9 cellular contexts compared by ENCODE assay signal in the genomic region with DNA sequence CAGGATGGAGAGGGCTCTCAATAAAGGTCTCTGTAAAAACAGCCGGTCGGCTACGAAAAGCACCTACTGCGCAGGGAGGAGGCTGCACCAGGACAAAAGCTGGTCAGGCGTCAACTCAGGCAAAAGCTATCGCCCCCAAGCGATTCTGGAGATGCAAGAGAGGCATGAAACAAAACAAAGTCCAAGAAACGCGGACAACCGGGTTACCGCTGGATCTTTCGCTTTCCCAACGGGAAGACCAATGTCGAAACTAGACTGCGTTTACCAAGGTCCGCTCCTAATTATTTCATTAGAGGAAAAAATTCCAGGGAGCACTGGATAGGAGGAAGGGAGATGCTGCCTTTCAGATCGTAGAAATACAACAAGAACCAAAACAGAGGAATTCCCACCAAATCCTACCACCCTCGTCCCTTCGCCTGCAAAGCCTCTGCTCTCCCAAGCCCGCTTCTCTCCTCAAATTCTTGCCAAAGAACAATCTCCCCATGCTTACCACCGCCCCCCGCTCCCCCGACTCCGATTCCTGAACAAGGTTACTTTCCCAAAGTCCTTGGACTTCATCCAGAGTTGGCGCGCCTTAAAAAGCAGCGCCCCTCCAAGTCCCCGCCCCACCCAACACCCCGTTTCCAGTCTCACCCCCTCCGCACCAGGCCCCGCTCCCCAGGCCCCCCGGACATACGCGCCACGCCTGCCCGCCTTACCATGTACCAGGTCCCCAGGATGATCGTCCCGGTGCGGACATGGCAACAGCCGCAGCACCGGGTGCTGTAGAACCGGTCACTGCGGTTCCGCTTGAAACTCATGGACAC. TPM values are rescaled to one million over a fixed set of nuclear protein-coding genes. Genes with fewer than 3 reads are reported as not detected.
DNase-seq lines count a peak whose midpoint lies in the region; ATAC-seq, FAIRE-seq and TF ChIP-seq lines count a peak whose summit lies in the region.
"Had no signal": no experiment of that assay in that cellular context is flagged by ENCODE, and none has a peak within 500 bp of the region (broad histone marks: within the 10 kb centered on the region; RNA-seq: fewer than 3 reads in every experiment).

No MANE protein-coding gene starts in this region.

- CTCF ChIA-PET in PC-3 (lab: Charles Lee), result interaction anchor here (0.7 to 1.3 kb wide), 2 partner anchors 15 to 35 kb away, joined by 4 to 5 read pairs; no protein-coding TSS in a partner anchor

- ATAC-seq in GM19372 (IDR thresholded peaks at IDR 0.05; ENCODE audit: low read depth, unreplicated experiment) (peak; percentile 19), HG03354 (IDR thresholded peaks at IDR 0.05; ENCODE audit: poor library complexity, severe bottlenecking, unreplicated experiment) (peak; percentile 30), PC-3 (peak; percentile 13), psoas muscle (peak in 2 of 4 donors; percentile 35 to 45)

- H2AFZ ChIP-seq in PC-3 (ENCODE audit: low read length) (peak overlapping the region; percentile 94), astrocyte (ENCODE audit: low read depth, low read length) (peak overlapping the region; percentile 97), hepatocyte (no peak overlapping the region)

- no peak overlapping the region for H3K4me3 Mint-ChIP-seq in astrocyte (ENCODE audit: unreplicated experiment)
- H3K4me3 Mint-ChIP-seq: activated naive CD8-positive, alpha-beta T cell had no signal

- H3K9me2 ChIP-seq in PC-3 (replicated peaks; ENCODE audit: low read length) (no peaks in the 10 kb centered on the region), hepatocyte (replicated peaks; ENCODE audit: insufficient read depth) (no peaks in the 10 kb centered on the region)

- H3K9ac ChIP-seq in PC-3 (ENCODE audit: low read length) (peak overlapping the region; percentile 93), astrocyte (ENCODE audit: low read length) (peak overlapping the region; percentile 92)

- 2% methylated on average over 32 of the region's 44 CpGs for WGBS in hepatocyte (ENCODE audit: low lambda C conversion rate, missing lambda C conversion rate)
- WGBS in psoas muscle, 3 donors, result 0 to 1% (median 0%) methylated on average over 37 to 44 of the region's 44 CpGs

- peaks cover 10% of the 10 kb centered on the region for H3K4me1 Mint-ChIP-seq in astrocyte (ENCODE audit: low read depth, unreplicated experiment)

- H3K4me2 ChIP-seq in PC-3 (ENCODE audit: low read length) (peak overlapping the region; percentile 95), astrocyte (ENCODE audit: low read length) (peak overlapping the region; percentile 99), hepatocyte (peak overlapping the region; percentile 81)

- H3K4me3 ChIP-seq in PC-3 (ENCODE audit: low read length) (peak overlapping the region; percentile 79), astrocyte (ENCODE audit: insufficient read depth, low read depth, low read length) (peak overlapping the region; percentile 98), hepatocyte (peak overlapping the region; percentile 72), psoas muscle (peak overlapping the region; percentile 71)

- H3F3A ChIP-seq in PC-3 (ENCODE audit: low read length, unreplicated experiment), result peaks cover 5% of the 10 kb centered on the region

- DNase-seq in DMS 273 (lab: John Stamatoyannopoulos, UW; ENCODE audit: unreplicated experiment) (peak; percentile 76), PC-3 (peak; percentile 60), astrocyte (ENCODE audit: low read depth) (peak; percentile 43), hepatocyte (ENCODE audit: low spot score) (peak; percentile 78), psoas muscle (peak in 1 of 2 donors; percentile 67), T-helper 9 cell (no peak)

- H3K36me3 Mint-ChIP-seq in astrocyte (ENCODE audit: low read depth, unreplicated experiment), result no peaks in the 10 kb centered on the region
- H3K36me3 Mint-ChIP-seq: activated naive CD8-positive, alpha-beta T cell had no signal

- H3K9me3 Mint-ChIP-seq in astrocyte (ENCODE audit: unreplicated experiment), result no peaks in the 10 kb centered on the region

- no peaks in the 10 kb centered on the region for H3K9me3 ChIP-seq in PC-3 (ENCODE audit: low read length)
- no peaks in the 10 kb centered on the region for H3K9me3 ChIP-seq in astrocyte (ENCODE audit: insufficient read depth, low read depth, low read length)
- no peaks in the 10 kb centered on the region for H3K9me3 ChIP-seq in hepatocyte (ENCODE audit: low read depth)
- H3K9me3 ChIP-seq in psoas muscle, result no peaks in the 10 kb centered on the region

- peak overlapping the region; percentile 91 for H3K27ac ChIP-seq in PC-3 (ENCODE audit: low read length)
- H3K27ac ChIP-seq in astrocyte (ENCODE audit: low read depth, low read length), result peak overlapping the region; percentile 100
- peak overlapping the region; percentile 95 for H3K27ac ChIP-seq in hepatocyte
- H3K27ac ChIP-seq in psoas muscle, result peak overlapping the region; percentile 98

- H3K36me3 ChIP-seq in PC-3 (ENCODE audit: low read depth, low read length) (no peaks in the 10 kb centered on the region), astrocyte (ENCODE audit: insufficient read depth, low read length) (no peaks in the 10 kb centered on the region), hepatocyte (replicated peaks; ENCODE audit: insufficient read depth, low read depth) (no peaks in the 10 kb centered on the region), psoas muscle (ENCODE audit: insufficient read depth in 1 of 2, low read depth in 1 of 2) (no peaks in the 10 kb centered on the region)

- H3K27me3 ChIP-seq in PC-3 (ENCODE audit: low read length), result no peaks in the 10 kb centered on the region
- H3K27me3 ChIP-seq in astrocyte (ENCODE audit: insufficient read depth, low read length), result no peaks in the 10 kb centered on the region
- no peaks in the 10 kb centered on the region for H3K27me3 ChIP-seq in hepatocyte
- H3K27me3 ChIP-seq in psoas muscle (ENCODE audit: insufficient read depth in 3 of 3, low read length in 2 of 3), result no peaks in the 10 kb centered on the region

- H3K79me2 ChIP-seq in PC-3 (ENCODE audit: low read length), result peaks cover 51% of the 10 kb centered on the region
- peaks cover 51% of the 10 kb centered on the region for H3K79me2 ChIP-seq in astrocyte (ENCODE audit: insufficient read depth, low read length)
- peaks cover 49% of the 10 kb centered on the region for H3K79me2 ChIP-seq in hepatocyte

- intact Hi-C loops in PC-3 (cut with micrococcal nuclease) (loop anchor here (1.0 to 5.0 kb wide), 2 partner anchors 47 to 139 kb away; no protein-coding TSS in a partner anchor), psoas muscle (cut with DNase I) (loop anchor here in 1 of 2 donors (5.0 kb wide), 1 partner anchor 41 kb away; no protein-coding TSS in a partner anchor)

- POLR2A ChIA-PET in PC-3 (lab: Charles Lee; ENCODE audit: unreplicated experiment), result interaction anchor here (0.5 to 1.0 kb wide), 5 partner anchors 9 to 1870 kb away, joined by 3 to 17 read pairs (median 6); no protein-coding TSS in a partner anchor

- H3K27me3 Mint-ChIP-seq in astrocyte (ENCODE audit: low read depth, unreplicated experiment), result no peaks in the 10 kb centered on the region

- TSS peak; percentile 39 for BruUV-seq in PC-3 (replicated peaks; lab: Mats Ljungman, UMichigan)

- no peak for FAIRE-seq in astrocyte (lab: Jason Lieb, UNC)

- no peak overlapping the region for H3K27ac Mint-ChIP-seq in astrocyte (ENCODE audit: unreplicated experiment)
- H3K27ac Mint-ChIP-seq: activated naive CD8-positive, alpha-beta T cell had no signal

- peak; percentile 34; the same call in 1 of the 2 replicates for TF ChIP-seq CTCF in PC-3 (conservative IDR thresholded peaks at IDR 0.05; ENCODE audit: low read depth, low read length)
- TF ChIP-seq CTCF in astrocyte (IDR thresholded peaks at IDR 0.05; ENCODE audit: insufficient read depth, low read depth, low read length), result no peak
- no peak for TF ChIP-seq CTCF in hepatocyte (IDR thresholded peaks at IDR 0.05; ENCODE audit: poor library complexity)
- no peak for TF ChIP-seq CTCF in psoas muscle (IDR thresholded peaks at IDR 0.05)

- H4K20me1 ChIP-seq in PC-3 (ENCODE audit: low read length) (peaks cover 24% of the 10 kb centered on the region), astrocyte (ENCODE audit: insufficient read depth, low read length) (peaks cover 37% of the 10 kb centered on the region), hepatocyte (ENCODE audit: insufficient read depth, poor library complexity, severe bottlenecking) (peaks cover 42% of the 10 kb centered on the region)

- peaks cover 33% of the 10 kb centered on the region for H3K4me1 ChIP-seq in PC-3 (ENCODE audit: insufficient read depth, low read length)
- peaks cover 5% of the 10 kb centered on the region for H3K4me1 ChIP-seq in astrocyte (ENCODE audit: insufficient read depth, low read length)
- H3K4me1 ChIP-seq in hepatocyte (ENCODE audit: insufficient read depth), result peaks cover 20% of the 10 kb centered on the region
- H3K4me1 ChIP-seq in psoas muscle, result peaks cover 33% of the 10 kb centered on the region

RNA-seq across cellular contexts. Expression of gene LAPTM4A, which starts 0.5 kb away (rescaled TPM):
- total RNA-seq in PC-3 (2014; rRNA removed) (54.5 and 62.7 TPM in 2 replicates), astrocyte (300 and 337 TPM in 2 replicates), hepatocyte (255 and 338 TPM in 2 replicates), psoas muscle (10 to 100 TPM; 68.2 to 78.8 (median 70.5) TPM)
- polyA plus RNA-seq in hepatocyte (455 and 484 TPM in 2 replicates), psoas muscle (100 to 1,000 TPM in 2 of 3 donors, 10 to 100 TPM in 1; 88.7 to 124 (median 104) TPM)

RNA-seq across cellular contexts. Expression of gene MATN3, which starts 38.4 kb away (rescaled TPM):
- total RNA-seq in PC-3 (2014; rRNA removed) (1.1 and 1.6 TPM in 2 replicates), astrocyte (11.4 and 13.3 TPM in 2 replicates), hepatocyte (2.3 and 3.5 TPM in 2 replicates), psoas muscle (under 1 TPM in 2 of 4 donors, not detected in 2; 0.15 to 0.78 TPM)
- polyA plus RNA-seq in hepatocyte (6.0 and 6.8 TPM in 2 replicates), psoas muscle (under 1 TPM; 0.20 to 0.40 (median 0.25) TPM)
